Comparison of ENCODE assay signal across 24 cellular contexts in genomic region chr13:99693351-99693750, GRCh38.
A peak's percentile ranks its signal among the peaks of the same experiment; 100 is the strongest.
DNase-seq lines count a peak whose midpoint lies in the region; ATAC-seq and TF ChIP-seq lines count a peak whose summit lies in the region.
"Had no signal": no experiment of that assay in that cellular context is flagged by ENCODE, and none has a peak within 500 bp of the region (broad histone marks: within the 10 kb centered on the region; RNA-seq: fewer than 3 reads in every experiment).

No MANE protein-coding gene starts in this region.

- H3K79me1 ChIP-seq in neuronal stem cell (ENCODE audit: low read depth, low read length), result no peaks in the 10 kb centered on the region

- H2BK12ac ChIP-seq in neuronal stem cell (ENCODE audit: low read length), result no peak overlapping the region

- H3K4ac ChIP-seq in neuronal stem cell (ENCODE audit: low read length), result no peak overlapping the region

- no peak overlapping the region for H2AFZ ChIP-seq in neuronal stem cell (ENCODE audit: low read length)

- no peak overlapping the region for H3K9ac ChIP-seq in neuronal stem cell (ENCODE audit: low read depth, low read length, poor library complexity)
- H3K9ac ChIP-seq: BLaER1 had no signal

- peak overlapping the region; percentile 4 for H3K18ac ChIP-seq in neuronal stem cell (ENCODE audit: low read length)

- H3K4me3 ChIP-seq in WERI-Rb-1 (ENCODE audit: low read depth, low read length) (no peak overlapping the region), neuronal stem cell (ENCODE audit: low read length in 2 of 2) (no peak overlapping the region)
- H3K4me3 ChIP-seq: BLaER1, Peyer's patch, SJSA1 had no signal

- no peak overlapping the region for H4K8ac ChIP-seq in neuronal stem cell (ENCODE audit: low read depth, low read length)

- ATAC-seq in naive thymus-derived CD8-positive, alpha-beta T cell, result no peak
- ATAC-seq in HG03457 (IDR thresholded peaks at IDR 0.05; ENCODE audit: unreplicated experiment), result no peak

- peaks cover 8% of the 10 kb centered on the region for H3K27me3 Mint-ChIP-seq in glutamatergic neuron (ENCODE audit: unreplicated experiment)
- no peaks in the 10 kb centered on the region for H3K27me3 Mint-ChIP-seq in naive thymus-derived CD8-positive, alpha-beta T cell
- H3K27me3 Mint-ChIP-seq: CD4-positive, alpha-beta T cell had no signal

- no peak for TF ChIP-seq CTCF in WERI-Rb-1 (IDR thresholded peaks at IDR 0.05; ENCODE audit: low read depth, low read length)
- no peak for TF ChIP-seq CTCF in glutamatergic neuron (IDR thresholded peaks at IDR 0.05; ENCODE audit: partially characterized antibody, unreplicated experiment)

- no peak overlapping the region for H2BK5ac ChIP-seq in neuronal stem cell (ENCODE audit: low read length)

- no peaks in the 10 kb centered on the region for H3K9me3 Mint-ChIP-seq in glutamatergic neuron (ENCODE audit: unreplicated experiment)
- H3K9me3 Mint-ChIP-seq in naive thymus-derived CD8-positive, alpha-beta T cell, result no peaks in the 10 kb centered on the region
- H3K9me3 Mint-ChIP-seq: CD4-positive, alpha-beta T cell had no signal

- H3K9me3 ChIP-seq in WERI-Rb-1 (ENCODE audit: severe bottlenecking) (no peaks in the 10 kb centered on the region), neuronal stem cell (replicated peaks in 1 of 2; ENCODE audit: control insufficient read depth in 2 of 2, insufficient read depth in 1 of 2, low read depth in 1 of 2, low read length in 2 of 2) (peaks cover 0 to 5% of the 10 kb centered on the region in 2 donors)
- H3K9me3 ChIP-seq: BLaER1, Peyer's patch had no signal

- DNase-seq in NCI-H82 (lab: John Stamatoyannopoulos, UW) (peak; percentile 43), NCI-H82 treated with DMSO at 0.1 percent for 48 hours (lab: John Stamatoyannopoulos, UW; ENCODE audit: unreplicated experiment) (no peak), WERI-Rb-1 (peak; percentile 42), glutamatergic neuron (no peak), neuronal stem cell (ENCODE audit: low spot score) (no peak), NCI-H1930 (lab: John Stamatoyannopoulos, UW) (no peak)
- no peak for DNase-seq in naive thymus-derived CD8-positive, alpha-beta T cell
- DNase-seq: ACHN; CD4-positive, alpha-beta T cell; COR-L47; DMS79; HCEC 1CT; MM.1S; NCI-H1092; NCI-H1436; NCI-H187 treated with DMSO at 0.1 percent for 48 hours; NCI-H2227 treated with DMSO at 0.1 percent for 48 hours; NCI-H510A; NCI-H748 treated with DMSO at 0.1 percent for 48 hours; Peyer's patch had no signal

- H2BK120ac ChIP-seq in neuronal stem cell (ENCODE audit: low read depth, low read length), result no peak overlapping the region

- H3K36me3 ChIP-seq in WERI-Rb-1 (no peaks in the 10 kb centered on the region), neuronal stem cell (replicated peaks in 1 of 2; ENCODE audit: control insufficient read depth in 2 of 2, insufficient read depth in 2 of 2, low read length in 2 of 2) (no peaks in the 10 kb centered on the region)
- H3K36me3 ChIP-seq: BLaER1, Peyer's patch, SJSA1 had no signal

- no peak overlapping the region for H3K23ac ChIP-seq in neuronal stem cell (ENCODE audit: low read depth, low read length, poor library complexity)

- H3K27ac Mint-ChIP-seq in glutamatergic neuron (ENCODE audit: unreplicated experiment), result peak overlapping the region; percentile 17
- H3K27ac Mint-ChIP-seq in naive thymus-derived CD8-positive, alpha-beta T cell, result no peak overlapping the region
- H3K27ac Mint-ChIP-seq: CD4-positive, alpha-beta T cell had no signal

- no peak overlapping the region for H3K27ac ChIP-seq in WERI-Rb-1
- H3K27ac ChIP-seq in neuronal stem cell (replicated peaks; ENCODE audit: low read length), result no peak overlapping the region
- H3K27ac ChIP-seq: 22Rv1, BLaER1, Peyer's patch, SJSA1 had no signal

- H3K36me3 Mint-ChIP-seq in glutamatergic neuron (ENCODE audit: unreplicated experiment), result no peaks in the 10 kb centered on the region
- H3K36me3 Mint-ChIP-seq in naive thymus-derived CD8-positive, alpha-beta T cell, result peaks cover 0 to 5% (median 0%) of the 10 kb centered on the region in 3 donors

- H2BK15ac ChIP-seq in neuronal stem cell (ENCODE audit: low read length), result no peak overlapping the region

- POLR2A ChIA-PET in naive thymus-derived CD8-positive, alpha-beta T cell (lab: Charles Lee), result no interaction called here

- no CpG with 5 or more reads among the region's 3 CpGs for WGBS in neuronal stem cell (ENCODE audit: extremely low coverage in 2 of 2, insufficient read length in 2 of 2, insufficient replicate concordance in 1 of 2), 2 donors

- H3K14ac ChIP-seq in neuronal stem cell (ENCODE audit: low read length), result no peak overlapping the region

- H3K27me3 ChIP-seq in WERI-Rb-1 (ENCODE audit: insufficient read depth, low read depth, severe bottlenecking) (no peaks in the 10 kb centered on the region), neuronal stem cell (ENCODE audit: control insufficient read depth in 3 of 3, insufficient read depth in 3 of 3, low read depth in 1 of 3, low read length in 3 of 3) (no peaks in the 10 kb centered on the region)
- H3K27me3 ChIP-seq: BLaER1, Peyer's patch had no signal

- peaks cover 24 to 33% of the 10 kb centered on the region in 2 donors for H3K4me1 ChIP-seq in neuronal stem cell (ENCODE audit: control insufficient read depth in 2 of 2, insufficient read depth in 1 of 2, low read depth in 1 of 2, low read length in 2 of 2)
- H3K4me1 ChIP-seq: SJSA1 had no signal

- no peak overlapping the region for H4K91ac ChIP-seq in neuronal stem cell (ENCODE audit: low read depth, low read length, poor library complexity)

- H3K4me3 Mint-ChIP-seq in glutamatergic neuron (ENCODE audit: unreplicated experiment), result no peak overlapping the region
- no peak overlapping the region for H3K4me3 Mint-ChIP-seq in naive thymus-derived CD8-positive, alpha-beta T cell
- H3K4me3 Mint-ChIP-seq: CD4-positive, alpha-beta T cell had no signal

- H3K4me2 ChIP-seq in neuronal stem cell (ENCODE audit: insufficient read depth, low read length, poor library complexity, severe bottlenecking), result no peak overlapping the region
- H3K4me2 ChIP-seq: BLaER1 had no signal

- no peak overlapping the region for H2AK5ac ChIP-seq in neuronal stem cell (ENCODE audit: low read depth, low read length)

- H3K4me1 Mint-ChIP-seq in glutamatergic neuron (ENCODE audit: low read depth, unreplicated experiment), result peaks cover 34% of the 10 kb centered on the region
- peaks cover 0 to 13% (median under 1%) of the 10 kb centered on the region in 4 donors for H3K4me1 Mint-ChIP-seq in naive thymus-derived CD8-positive, alpha-beta T cell

Comparison
In these comparisons a context has a peak if more than half of its experiments do, and no peak if none do; other contexts are left out.
1. DNase-seq: peak in NCI-H82 (single experiment) and WERI-Rb-1 (single experiment); none in NCI-H82 treated with DMSO at 0.1 percent for 48 hours (single experiment), glutamatergic neuron (single experiment), neuronal stem cell (single experiment), naive thymus-derived CD8-positive, alpha-beta T cell (0 of 10) and NCI-H1930 (0 of 2).